ENCODE assay signal across 22 cellular contexts in the genomic region with DNA sequence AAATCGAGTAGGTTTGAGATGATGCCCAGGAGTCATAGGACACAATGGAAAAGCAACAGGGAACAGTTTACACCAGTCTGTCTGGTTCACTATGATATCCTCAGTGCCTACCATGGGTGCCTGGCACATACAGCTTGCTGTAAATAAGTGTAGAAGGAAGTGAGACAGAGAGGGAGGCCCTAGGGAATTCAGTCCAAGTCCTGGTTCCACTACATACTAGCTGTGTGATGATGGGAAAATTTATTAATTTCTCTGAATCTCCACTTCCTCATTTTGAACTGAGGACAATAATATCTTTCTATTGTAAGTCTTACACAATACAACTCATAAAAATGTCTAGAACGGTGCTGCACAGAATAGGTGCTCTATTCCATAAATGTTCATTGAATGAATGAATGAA. TPM values are rescaled to one million over a fixed set of nuclear protein-coding genes. Genes with fewer than 3 reads are reported as not detected.
DNase-seq lines count a peak whose midpoint lies in the region; ATAC-seq, FAIRE-seq and TF ChIP-seq lines count a peak whose summit lies in the region.
"Had no signal": no experiment of that assay in that cellular context is flagged by ENCODE, and none has a peak within 500 bp of the region (broad histone marks: within the 10 kb centered on the region; RNA-seq: fewer than 3 reads in every experiment).

No MANE protein-coding gene starts in this region.

- H4K91ac ChIP-seq in H1 (replicated peaks; ENCODE audit: insufficient read length, low read length), result no peak overlapping the region

- ATAC-seq in GM21619 (IDR thresholded peaks at IDR 0.05; ENCODE audit: unreplicated experiment), result no peak
- no peak for ATAC-seq in PC-3

- no peak overlapping the region for H3K14ac ChIP-seq in H1 (ENCODE audit: insufficient read length)

- H3K79me1 ChIP-seq in H1 (ENCODE audit: low read depth, low read length), result no peaks in the 10 kb centered on the region

- H3K4ac ChIP-seq in H1 (replicated peaks; ENCODE audit: insufficient read length, low read depth, low read length), result no peak overlapping the region

- no peaks in the 10 kb centered on the region for H3K9me2 ChIP-seq in DOHH2 (replicated peaks; ENCODE audit: control insufficient read depth, low read length)
- no peaks in the 10 kb centered on the region for H3K9me2 ChIP-seq in PC-3 (replicated peaks; ENCODE audit: low read length)

- no peak overlapping the region for H2BK12ac ChIP-seq in H1 (ENCODE audit: low read depth, low read length)

- H4K5ac ChIP-seq in H1 (ENCODE audit: insufficient read length, low read depth, low read length), result no peak overlapping the region

- no peak overlapping the region for H2BK5ac ChIP-seq in H1 (ENCODE audit: low read depth, low read length)

- H4K20me1 ChIP-seq in BLaER1, result no peaks in the 10 kb centered on the region
- H4K20me1 ChIP-seq in DOHH2 (ENCODE audit: control insufficient read depth, insufficient read depth, low read depth, low read length), result no peaks in the 10 kb centered on the region
- peaks cover 0 to under 1% of the 10 kb centered on the region in 2 experiments for H4K20me1 ChIP-seq in H1 (replicated peaks in 1 of 2; ENCODE audit: control insufficient read depth in 1 of 2, insufficient read depth in 2 of 2, low read length in 2 of 2)
- no peaks in the 10 kb centered on the region for H4K20me1 ChIP-seq in PC-3 (ENCODE audit: low read length)

- intact Hi-C loops in PC-3 (cut with micrococcal nuclease), result no loop called here

- H2AFZ ChIP-seq in H1 (ENCODE audit: low read length), result no peak overlapping the region
- no peak overlapping the region for H2AFZ ChIP-seq in PC-3 (ENCODE audit: low read length)

- WGBS in H1 (ENCODE audit: extremely low coverage in 1 of 2, insufficient coverage in 1 of 2, insufficient read length in 1 of 2, insufficient replicate concordance in 2 of 2, low coverage in 1 of 2, low lambda C conversion rate in 2 of 2, missing lambda C conversion rate in 1 of 2), 2 experiments, result 83% methylated on average over 2 of the region's 2 CpGs; no CpG with 5 or more reads in 1 of the 2 experiments

- no peaks in the 10 kb centered on the region for H3K79me2 ChIP-seq in DOHH2 (ENCODE audit: control insufficient read depth, low read length)
- H3K79me2 ChIP-seq in H1 (ENCODE audit: control insufficient read depth in 1 of 2, insufficient read depth in 2 of 2, low read length in 2 of 2), result no peaks in the 10 kb centered on the region
- no peaks in the 10 kb centered on the region for H3K79me2 ChIP-seq in PC-3 (ENCODE audit: low read length)

- H3F3A ChIP-seq in DOHH2 (ENCODE audit: control insufficient read depth, insufficient read depth) (no peaks in the 10 kb centered on the region), PC-3 (ENCODE audit: low read length, unreplicated experiment) (no peaks in the 10 kb centered on the region)

- no peak for TF ChIP-seq POLR2A in H1 (IDR thresholded peaks at IDR 0.05; ENCODE audit: control extremely low read depth in 1 of 2, low read depth in 2 of 2, low read length in 2 of 2)

- H3K4me1 ChIP-seq in BLaER1 (peaks cover 19% of the 10 kb centered on the region), DOHH2 (ENCODE audit: control insufficient read depth, low read length) (peaks cover 32% of the 10 kb centered on the region), H1 (replicated peaks in 1 of 4; ENCODE audit: control insufficient read depth in 3 of 4, insufficient read depth in 4 of 4, low read length in 3 of 4) (peaks cover 2 to 8% (median 6%) of the 10 kb centered on the region in 4 experiments; a peak in 3 of 7 replicates), PC-3 (ENCODE audit: insufficient read depth, low read length) (no peaks in the 10 kb centered on the region)
- H3K4me1 ChIP-seq: BE2C had no signal

- H3K56ac ChIP-seq in H1 (replicated peaks; ENCODE audit: insufficient read length, low read depth, low read length), result no peak overlapping the region

- no peak for TF ChIP-seq RAD21 in H1 (IDR thresholded peaks at IDR 0.05 in 1 of 2, conservative IDR thresholded peaks at IDR 0.05 in 1 of 2; ENCODE audit: low read depth in 2 of 2, low read length in 2 of 2)

- POLR2A ChIA-PET in H1 (lab: Charles Lee; ENCODE audit: partially characterized antibody), result interaction anchor here (2.9 kb wide), 1 partner anchor 10 kb away, joined by 9 read pairs; no protein-coding TSS in a partner anchor
- POLR2A ChIA-PET in PC-3 (lab: Charles Lee; ENCODE audit: unreplicated experiment), result no interaction called here

- H3K18ac ChIP-seq in H1 (ENCODE audit: extremely low read depth, low read length), result no peak overlapping the region

- no TSS peak for BruUV-seq in PC-3 (replicated peaks; lab: Mats Ljungman, UMichigan)

- no peaks in the 10 kb centered on the region for H3K27me3 ChIP-seq in BLaER1
- H3K27me3 ChIP-seq in DOHH2 (ENCODE audit: control insufficient read depth, low read length), result no peaks in the 10 kb centered on the region
- no peaks in the 10 kb centered on the region for H3K27me3 ChIP-seq in H1 (replicated peaks in 1 of 4; ENCODE audit: control insufficient read depth in 3 of 4, extremely low read depth in 1 of 4, insufficient read depth in 3 of 4, low read length in 3 of 4)
- H3K27me3 ChIP-seq in PC-3 (ENCODE audit: low read length), result no peaks in the 10 kb centered on the region
- H3K27me3 ChIP-seq: BE2C had no signal

- TF ChIP-seq CTCF in DOHH2 (IDR thresholded peaks at IDR 0.05; ENCODE audit: low read depth, low read length, poor library complexity, severe bottlenecking) (no peak), H1 (IDR thresholded peaks at IDR 0.05; ENCODE audit: control extremely low read depth in 1 of 3, insufficient read depth in 1 of 3, low read depth in 1 of 3, low read length in 3 of 3) (no peak), PC-3 (conservative IDR thresholded peaks at IDR 0.05; ENCODE audit: low read depth, low read length) (no peak)

- H2BK15ac ChIP-seq in H1 (ENCODE audit: low read length), result peak overlapping the region; percentile 65; the same call in 1 of the 2 replicates

- no peak overlapping the region for H3K23ac ChIP-seq in H1 (ENCODE audit: insufficient read length)

- H3K23me2 ChIP-seq in H1 (ENCODE audit: low read depth, low read length), result no peaks in the 10 kb centered on the region

- FAIRE-seq in H1 (lab: Jason Lieb, UNC), result no peak
- no peak for FAIRE-seq in RCC 7860 (lab: Jason Lieb, UNC)
- FAIRE-seq: GM12892 had no signal

- H3K4me3 ChIP-seq in BLaER1, result no peak overlapping the region
- peak overlapping the region; percentile 38 for H3K4me3 ChIP-seq in DOHH2 (ENCODE audit: low read length)
- H3K4me3 ChIP-seq in H1 (ENCODE audit: extremely low read depth in 1 of 4, insufficient read depth in 2 of 4, low read depth in 3 of 4, low read length in 4 of 4), result no peak overlapping the region
- H3K4me3 ChIP-seq in PC-3 (ENCODE audit: low read length), result no peak overlapping the region

- H2AK5ac ChIP-seq in H1 (ENCODE audit: low read depth, low read length), result no peak overlapping the region

- H3K9me3 ChIP-seq in BLaER1 (no peaks in the 10 kb centered on the region), DOHH2 (ENCODE audit: control insufficient read depth, insufficient read depth, low read length) (no peaks in the 10 kb centered on the region), H1 (ENCODE audit: insufficient read depth in 2 of 2, low read depth in 1 of 2, low read length in 1 of 2) (no peaks in the 10 kb centered on the region), PC-3 (ENCODE audit: low read length) (no peaks in the 10 kb centered on the region)
- H3K9me3 ChIP-seq: BE2C had no signal

- H2BK120ac ChIP-seq in H1 (replicated peaks; ENCODE audit: low read depth, low read length), result no peak overlapping the region

- peak; percentile 46 for DNase-seq in NOMO-1 treated with DMSO at 0.1 percent for 48 hours (lab: John Stamatoyannopoulos, UW; ENCODE audit: unreplicated experiment)
- DNase-seq in H1 (ENCODE audit: low read depth in 1 of 2, low spot score in 2 of 2), result no peak
- no peak for DNase-seq in RCC 7860 (ENCODE audit: low spot score)
- no peak for DNase-seq in nucleus accumbens (lab: John Stamatoyannopoulos, UW)
- no peak for DNase-seq in PC-3
- DNase-seq: ACHN; BE2C; DMS53; GOT3; HFFc6; MM.1S; NCI-H1436 treated with DMSO at 0.1 percent for 48 hours; NCI-H2081; NCI-H2227 treated with DMSO at 0.1 percent for 48 hours; NK-92 treated with Interleukin-12 subunit alpha and Interleukin-12 subunit beta, amount 100 ng/mL, for 24 hours; SHP77 treated with DMSO at 0.1 percent for 48 hours had no signal

- H3K36me3 ChIP-seq in BLaER1, result no peaks in the 10 kb centered on the region
- H3K36me3 ChIP-seq in DOHH2 (ENCODE audit: control insufficient read depth, low read length), result no peaks in the 10 kb centered on the region
- H3K36me3 ChIP-seq in H1 (ENCODE audit: control insufficient read depth in 2 of 4, insufficient read depth in 4 of 4, low read length in 3 of 4), result no peaks in the 10 kb centered on the region
- H3K36me3 ChIP-seq in PC-3 (ENCODE audit: low read depth, low read length), result no peaks in the 10 kb centered on the region
- H3K36me3 ChIP-seq: BE2C had no signal

- H3K4me2 ChIP-seq in BLaER1 (peak overlapping the region; percentile 13; the same call in 1 of the 2 replicates), DOHH2 (ENCODE audit: low read length) (peak overlapping the region; percentile 53), H1 (ENCODE audit: insufficient read depth in 1 of 2, low read depth in 2 of 2, low read length in 2 of 2) (no peak overlapping the region), PC-3 (ENCODE audit: low read length) (no peak overlapping the region)
- H3K4me2 ChIP-seq: KMS-11 had no signal

- H2BK20ac ChIP-seq in H1 (ENCODE audit: low read length), result no peak overlapping the region

- H3K27ac ChIP-seq in BLaER1 (no peak overlapping the region), DOHH2 (ENCODE audit: low read depth, low read length) (no peak overlapping the region), H1 (ENCODE audit: low read depth, low read length) (no peak overlapping the region), PC-3 (ENCODE audit: low read length) (no peak overlapping the region)
- H3K27ac ChIP-seq: HL-60, KMS-11 had no signal

- H4K8ac ChIP-seq in H1 (ENCODE audit: extremely low read depth, insufficient read depth, low read length), result no peak overlapping the region

- CTCF ChIA-PET in H1 (lab: Charles Lee; ENCODE audit: partially characterized antibody) (interaction anchor here (1.1 to 1.7 kb wide), 4 partner anchors 10 to 282 kb away, joined by 3 to 4 read pairs (median 4); no protein-coding TSS in a partner anchor), PC-3 (lab: Charles Lee) (no interaction called here)

- H3K9ac ChIP-seq in BLaER1, result no peak overlapping the region
- H3K9ac ChIP-seq in H1 (replicated peaks in 1 of 4; ENCODE audit: extremely low read depth in 1 of 4, low read depth in 3 of 4, low read length in 3 of 4), result no peak overlapping the region
- H3K9ac ChIP-seq in PC-3 (ENCODE audit: low read length), result no peak overlapping the region
- H3K9ac ChIP-seq: KMS-11 had no signal

- no peak for TF ChIP-seq EP300 in H1 (IDR thresholded peaks at IDR 0.05; ENCODE audit: borderline replicate concordance in 1 of 2, low read depth in 2 of 2, low read length in 2 of 2)

RNA-seq across cellular contexts. Expression of a gene that starts 53.4 kb away (rescaled TPM):
- total RNA-seq in H1 (2021; fragmentation: NEBNext Ultra II Directional; extraction: Animal tissue kit (Norgen Biotek cat#: 25700)), result 2.1 and 4.3 TPM in 2 replicates
- polyA plus RNA-seq in H1 (2011; rRNA removed), result 5.2 and 9.9 TPM in 2 replicates
- 8.5 TPM for polyA plus RNA-seq in H1 (2011; cell fraction: cytosol; rRNA removed)
- 11.3 TPM for polyA plus RNA-seq in H1 (2011; cell fraction: nucleus; rRNA removed)
- polyA plus RNA-seq in H1 (2012, experiment 1 of 2), result 3.9 to 7.8 TPM (median 6.0 TPM) in 4 replicates
- polyA plus RNA-seq in H1 (2012, experiment 2 of 2), result 8.1 TPM
- 5.0 TPM for polyA plus RNA-seq in H1 (2013, experiment 1 of 2)
- 3.9 TPM for polyA plus RNA-seq in H1 (2013, experiment 2 of 2)
- 2.4 and 3.8 TPM in 2 replicates for polyA minus RNA-seq in H1 (2011; rRNA and poly(A)+ RNA removed)
- polyA minus RNA-seq in H1 (2011; cell fraction: cytosol; rRNA and poly(A)+ RNA removed), result 2.0 TPM
- 3.0 TPM for polyA minus RNA-seq in H1 (2011; cell fraction: nucleus; rRNA and poly(A)+ RNA removed)
- 0.52 and 0.58 TPM in 2 replicates for total RNA-seq in PC-3 (2014; rRNA removed)

Comparison
In these comparisons a context has a peak if more than half of its experiments do, and no peak if none do; other contexts are left out.
1. H3K4me2 ChIP-seq: peak in BLaER1 (single experiment) and DOHH2 (single experiment); none in H1 (0 of 2) and PC-3 (single experiment).